In the genomic region with DNA sequence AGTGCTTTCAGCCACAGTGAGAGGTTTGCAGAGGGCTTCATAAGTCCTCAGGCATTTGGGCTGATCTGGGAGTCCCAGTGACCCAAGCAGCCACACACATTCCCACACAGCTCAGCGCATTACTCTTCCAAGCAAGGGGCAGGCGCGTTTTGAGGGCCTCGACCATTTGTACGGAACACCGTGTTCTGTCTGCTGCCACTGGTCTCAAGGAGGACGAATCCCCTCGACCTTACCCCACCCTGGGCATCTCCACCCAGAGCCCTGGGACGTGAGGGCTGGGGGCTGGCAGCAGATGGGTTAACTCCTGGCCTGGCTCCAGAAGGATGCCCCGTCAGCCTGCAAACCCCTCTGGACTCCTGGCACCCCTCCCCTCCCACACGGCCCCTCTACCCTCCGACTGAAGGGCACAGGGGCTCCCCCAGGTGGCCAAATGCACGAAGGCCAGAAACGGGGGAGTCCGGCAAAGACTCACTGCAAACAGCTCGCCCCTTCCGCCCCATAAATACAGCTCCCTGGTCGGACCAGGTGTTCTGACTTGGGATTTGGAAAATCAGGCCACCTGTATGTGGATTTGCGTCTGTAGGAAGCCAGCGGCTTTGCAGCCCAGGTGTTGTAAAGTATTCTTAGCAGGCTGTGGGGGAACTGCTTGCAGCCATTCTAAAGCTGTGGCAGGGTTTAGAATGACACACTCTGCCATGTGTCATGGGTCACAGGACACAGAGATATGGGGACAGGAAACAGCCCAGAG, we compare ENCODE assay signal across 8 cellular contexts. TPM values are rescaled to one million over a fixed set of nuclear protein-coding genes. Genes with fewer than 3 reads are reported as not detected.
A peak's percentile ranks its signal among the peaks of the same experiment; 100 is the strongest.
DNase-seq lines count a peak whose midpoint lies in the region; ATAC-seq and TF ChIP-seq lines count a peak whose summit lies in the region.

No MANE protein-coding gene starts in this region.

- H3K9me3 ChIP-seq in endodermal cell (ENCODE audit: control insufficient read depth, low read length), result no peaks in the 10 kb centered on the region

- no peaks in the 10 kb centered on the region for H3K36me3 Mint-ChIP-seq in activated CD4-positive, alpha-beta memory T cell treated with anti-CD3 and anti-CD28 coated beads, Interleukin-2, amount 10 ng/mL, durations not matched to agents 7 days and 5 days (ENCODE audit: low read depth)
- H3K36me3 Mint-ChIP-seq in endodermal cell (ENCODE audit: low read depth), result no peaks in the 10 kb centered on the region
- no peaks in the 10 kb centered on the region for H3K36me3 Mint-ChIP-seq in stimulated activated effector memory CD8-positive, alpha-beta T cell treated with anti-CD3 and anti-CD28 coated beads, Interleukin-12 subunit alpha, Interleukin-12 subunit beta, amount 100 ng/mL, for 72 hours

- peak; percentile 26 for ATAC-seq in HG02870 (IDR thresholded peaks at IDR 0.05; ENCODE audit: unreplicated experiment)
- ATAC-seq in stimulated activated effector memory CD8-positive, alpha-beta T cell treated with anti-CD3 and anti-CD28 coated beads, Interleukin-12 subunit alpha, Interleukin-12 subunit beta, amount 100 ng/mL, for 72 hours, result peak; percentile 92

- no peak overlapping the region for H3K4me3 Mint-ChIP-seq in activated CD4-positive, alpha-beta memory T cell treated with anti-CD3 and anti-CD28 coated beads, Interleukin-2, amount 10 ng/mL, durations not matched to agents 7 days and 5 days
- H3K4me3 Mint-ChIP-seq in endodermal cell, result no peak overlapping the region
- H3K4me3 Mint-ChIP-seq in stimulated activated effector memory CD8-positive, alpha-beta T cell treated with anti-CD3 and anti-CD28 coated beads, Interleukin-12 subunit alpha, Interleukin-12 subunit beta, amount 100 ng/mL, for 72 hours, result no peak overlapping the region

- no peak overlapping the region for H3K9ac ChIP-seq in endodermal cell (ENCODE audit: extremely low read depth, low read length, poor library complexity, severe bottlenecking)

- no peak overlapping the region for H3K27ac ChIP-seq in endodermal cell (ENCODE audit: low read depth, low read length)

- peak overlapping the region; percentile 35 for H3K27ac Mint-ChIP-seq in activated CD4-positive, alpha-beta memory T cell treated with anti-CD3 and anti-CD28 coated beads, Interleukin-2, amount 10 ng/mL, durations not matched to agents 7 days and 5 days
- peak overlapping the region; percentile 84 for H3K27ac Mint-ChIP-seq in endodermal cell
- H3K27ac Mint-ChIP-seq in stimulated activated effector memory CD8-positive, alpha-beta T cell treated with anti-CD3 and anti-CD28 coated beads, Interleukin-12 subunit alpha, Interleukin-12 subunit beta, amount 100 ng/mL, for 72 hours, result no peak overlapping the region

- CTCF ChIA-PET in activated CD4-positive, alpha-beta memory T cell treated with anti-CD3 and anti-CD28 coated beads, Interleukin-2, amount 10 ng/mL, durations not matched to agents 7 days and 5 days (lab: Charles Lee), result interaction anchor here (0.6 to 9.8 kb wide), 31 partner anchors 9 to 210 kb away, joined by 3 to 259 read pairs (median 5); a partner anchor contains a TSS

- no peak overlapping the region for H3K4me3 ChIP-seq in endodermal cell (ENCODE audit: low read length)

- no peaks in the 10 kb centered on the region for H3K27me3 Mint-ChIP-seq in activated CD4-positive, alpha-beta memory T cell treated with anti-CD3 and anti-CD28 coated beads, Interleukin-2, amount 10 ng/mL, durations not matched to agents 7 days and 5 days
- no peaks in the 10 kb centered on the region for H3K27me3 Mint-ChIP-seq in endodermal cell (ENCODE audit: insufficient read depth)

- WGBS in endodermal cell (ENCODE audit: insufficient coverage in 1 of 2, insufficient read length in 1 of 2), 2 experiments, result 33 to 51% methylated on average over 6 to 20 of the region's 20 CpGs

- H3K27me3 ChIP-seq in endodermal cell (ENCODE audit: control insufficient read depth, insufficient read depth, low read length, poor library complexity, severe bottlenecking), result no peaks in the 10 kb centered on the region

- POLR2A ChIA-PET in activated CD4-positive, alpha-beta memory T cell treated with anti-CD3 and anti-CD28 coated beads, Interleukin-2, amount 10 ng/mL, durations not matched to agents 7 days and 5 days (lab: Charles Lee), result interaction anchor here (0.6 to 15.2 kb wide), 10 partner anchors 13 to 211 kb away, joined by 3 to 141 read pairs (median 4); a partner anchor contains a TSS

- H3K9me3 Mint-ChIP-seq in activated CD4-positive, alpha-beta memory T cell treated with anti-CD3 and anti-CD28 coated beads, Interleukin-2, amount 10 ng/mL, durations not matched to agents 7 days and 5 days, result no peaks in the 10 kb centered on the region
- no peaks in the 10 kb centered on the region for H3K9me3 Mint-ChIP-seq in endodermal cell
- no peaks in the 10 kb centered on the region for H3K9me3 Mint-ChIP-seq in stimulated activated effector memory CD8-positive, alpha-beta T cell treated with anti-CD3 and anti-CD28 coated beads, Interleukin-12 subunit alpha, Interleukin-12 subunit beta, amount 100 ng/mL, for 72 hours

- peaks cover 20% of the 10 kb centered on the region for H3K4me1 Mint-ChIP-seq in activated CD4-positive, alpha-beta memory T cell treated with anti-CD3 and anti-CD28 coated beads, Interleukin-2, amount 10 ng/mL, durations not matched to agents 7 days and 5 days
- peaks cover 20% of the 10 kb centered on the region for H3K4me1 Mint-ChIP-seq in endodermal cell
- H3K4me1 Mint-ChIP-seq in stimulated activated effector memory CD8-positive, alpha-beta T cell treated with anti-CD3 and anti-CD28 coated beads, Interleukin-12 subunit alpha, Interleukin-12 subunit beta, amount 100 ng/mL, for 72 hours, result peaks cover 28% of the 10 kb centered on the region

- no peaks in the 10 kb centered on the region for H3K36me3 ChIP-seq in endodermal cell (ENCODE audit: control insufficient read depth, insufficient read depth, low read length)

- H3K4me1 ChIP-seq in endodermal cell (ENCODE audit: control insufficient read depth, insufficient read depth, low read length), result peaks cover 12% of the 10 kb centered on the region

- DNase-seq in NCI-H2107 treated with DMSO at 0.1 percent for 48 hours (lab: John Stamatoyannopoulos, UW; ENCODE audit: unreplicated experiment), result peak; percentile 45
- DNase-seq in NCI-H2107 (lab: John Stamatoyannopoulos, UW), result no peak
- DNase-seq in NCI-H526 (lab: John Stamatoyannopoulos, UW), result peak; percentile 47 to 84
- peak; percentile 65 for DNase-seq in activated CD4-positive, alpha-beta memory T cell treated with anti-CD3 and anti-CD28 coated beads, Interleukin-2, amount 10 ng/mL, durations not matched to agents 7 days and 5 days
- peak; percentile 97 for DNase-seq in endodermal cell
- peak; percentile 50 for DNase-seq in mucosa of gallbladder (ENCODE audit: low spot score)
- DNase-seq in stimulated activated effector memory CD8-positive, alpha-beta T cell treated with anti-CD3 and anti-CD28 coated beads, Interleukin-12 subunit alpha, Interleukin-12 subunit beta, amount 100 ng/mL, for 72 hours (ENCODE audit: low spot score in 2 of 2), result peak; percentile 60 to 85

- peak; percentile 92 for TF ChIP-seq CTCF in endodermal cell (conservative IDR thresholded peaks at IDR 0.05)

RNA-seq across cellular contexts. Expression of a gene that starts 33.6 kb away (rescaled TPM):
- 1,000 to 10,000 TPM; 1,300 to 1,326 TPM for total RNA-seq in activated CD4-positive, alpha-beta memory T cell treated with anti-CD3 and anti-CD28 coated beads, Interleukin-2, amount 10 ng/mL, durations not matched to agents 7 days and 5 days
- total RNA-seq in endodermal cell (1,000 to 10,000 TPM; 1,233 to 1,450 TPM), mucosa of gallbladder (763 TPM)
- 1,679 TPM for polyA plus RNA-seq in endodermal cell (2013, experiment 1 of 2)
- polyA plus RNA-seq in endodermal cell (2013, experiment 2 of 2), result 1,712 TPM
